Comparison of ENCODE assay signal across 13 cellular contexts in the genomic region with DNA sequence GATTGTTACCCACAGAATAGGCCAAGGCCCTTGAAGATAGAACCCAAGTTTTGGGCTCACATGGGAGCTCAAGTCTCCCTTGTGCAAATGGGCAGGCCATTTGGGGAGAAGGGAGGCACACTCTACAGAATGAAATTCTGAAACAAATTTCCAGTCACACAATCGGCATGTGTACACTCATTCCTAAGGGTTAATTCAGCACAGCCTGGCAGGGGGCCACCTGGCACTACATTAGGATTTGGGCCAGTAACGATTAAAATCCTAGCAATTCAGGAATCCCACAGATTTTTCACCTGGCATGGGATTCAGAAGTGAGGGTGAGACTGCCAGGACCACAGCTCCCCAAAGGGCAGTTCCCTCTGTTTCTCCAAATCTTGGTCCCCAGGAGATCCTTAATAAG. TPM values are rescaled to one million over a fixed set of nuclear protein-coding genes. Genes with fewer than 3 reads are reported as not detected.
DNase-seq lines count a peak whose midpoint lies in the region; ATAC-seq and TF ChIP-seq lines count a peak whose summit lies in the region.
"Had no signal": no experiment of that assay in that cellular context is flagged by ENCODE, and none has a peak within 500 bp of the region (broad histone marks: within the 10 kb centered on the region; RNA-seq: fewer than 3 reads in every experiment).

No MANE protein-coding gene starts in this region.

- no peak overlapping the region for H3K4me3 Mint-ChIP-seq in activated T-helper 17 cell treated with anti-CD3 and anti-CD28 coated beads, Interleukin-2, amount 50 U/mL, for 72 hours

- H3K4me1 ChIP-seq in foreskin keratinocyte: peaks cover 12% of the 10 kb centered on the region

- DNase-seq in AG04450 (ENCODE audit: low read depth, low spot score) (no peak), EL (peak; percentile 90), foreskin keratinocyte (peak; percentile 53 to 54)
- no peak for DNase-seq in stimulated activated CD4-positive, alpha-beta T cell treated with anti-CD3 and anti-CD28 coated beads, Interleukin-4, amount 100 ng/mL, for 24 hours
- DNase-seq: glutamatergic neuron, NCI-H1092 treated with DMSO at 0.1 percent for 48 hours had no signal

- no peaks in the 10 kb centered on the region for H3K9me3 Mint-ChIP-seq in activated T-helper 17 cell treated with anti-CD3 and anti-CD28 coated beads, Interleukin-2, amount 50 U/mL, for 72 hours

- POLR2A ChIA-PET in AG04450 (lab: Yijun Ruan, JAX): interaction anchor here (0.6 kb wide), 1 partner anchor 84 kb away, joined by 3 read pairs; no protein-coding TSS in a partner anchor

- H3K27ac Mint-ChIP-seq in activated T-helper 17 cell treated with anti-CD3 and anti-CD28 coated beads, Interleukin-2, amount 50 U/mL, for 72 hours: peak overlapping the region; percentile 27
- H3K27ac Mint-ChIP-seq: progenitor cell of endocrine pancreas had no signal

- H3K27me3 ChIP-seq in AG04450 (ENCODE audit: control insufficient read depth, insufficient read depth, low read length): no peaks in the 10 kb centered on the region
- H3K27me3 ChIP-seq in foreskin keratinocyte: no peaks in the 10 kb centered on the region

- peaks cover 28% of the 10 kb centered on the region for H3K4me1 Mint-ChIP-seq in activated T-helper 17 cell treated with anti-CD3 and anti-CD28 coated beads, Interleukin-2, amount 50 U/mL, for 72 hours

- peaks cover 86% of the 10 kb centered on the region for H3K36me3 Mint-ChIP-seq in activated T-helper 17 cell treated with anti-CD3 and anti-CD28 coated beads, Interleukin-2, amount 50 U/mL, for 72 hours (ENCODE audit: low read depth)

- H3K27ac ChIP-seq in AG04450 (ENCODE audit: low read depth, low read length) (peak overlapping the region; percentile 31), foreskin keratinocyte (no peak overlapping the region)

- CTCF ChIA-PET in AG04450 (lab: Charles Lee): interaction anchor here (1.2 to 2.2 kb wide), 2 partner anchors 73 to 101 kb away, joined by 4 to 5 read pairs; no protein-coding TSS in a partner anchor

- no peaks in the 10 kb centered on the region for H3K9me3 ChIP-seq in AG04450 (ENCODE audit: control insufficient read depth, insufficient read depth, low read length)

- H3K27me3 Mint-ChIP-seq in activated T-helper 17 cell treated with anti-CD3 and anti-CD28 coated beads, Interleukin-2, amount 50 U/mL, for 72 hours: no peaks in the 10 kb centered on the region

- no peak overlapping the region for H3K4me3 ChIP-seq in AG04450 (ENCODE audit: low read depth, low read length)
- H3K4me3 ChIP-seq: lung had no signal

- no peak for ATAC-seq in activated T-helper 17 cell treated with anti-CD3 and anti-CD28 coated beads, Interleukin-2, amount 50 U/mL, for 72 hours (replicated peaks)
- ATAC-seq in foreskin keratinocyte (peak; percentile 47), HG03520 (IDR thresholded peaks at IDR 0.05; ENCODE audit: unreplicated experiment) (no peak), GM18868 (IDR thresholded peaks at IDR 0.05; ENCODE audit: unreplicated experiment) (no peak), GM21390 (IDR thresholded peaks at IDR 0.05; ENCODE audit: unreplicated experiment) (no peak)

- TF ChIP-seq CTCF in AG04450 (IDR thresholded peaks at IDR 0.05; ENCODE audit: low read depth, low read length) (no peak), foreskin keratinocyte (conservative IDR thresholded peaks at IDR 0.05) (no peak)

RNA-seq across cellular contexts. Expression of a gene that starts 46.4 kb away (rescaled TPM):
- polyA plus RNA-seq in AG04450 (2011; rRNA removed) (not detected in 2 replicates), foreskin keratinocyte (not detected in 2 replicates)
- 0.22 TPM in 1 of 2 replicates, not detected in the other for polyA minus RNA-seq in AG04450 (2011; rRNA and poly(A)+ RNA removed)
- total RNA-seq in activated T-helper 17 cell treated with anti-CD3 and anti-CD28 coated beads, Interleukin-2, amount 50 U/mL, for 72 hours: not detected
- not detected in 2 replicates for total RNA-seq in foreskin keratinocyte
- total RNA-seq: cerebellum, progenitor cell of endocrine pancreas had no signal
- polyA plus RNA-seq: lung had no signal

Comparison
In these comparisons a context has a peak if more than half of its experiments do, and no peak if none do; other contexts are left out.
1. DNase-seq: peak in EL (single experiment) and foreskin keratinocyte (2 of 2); none in AG04450 (single experiment) and stimulated activated CD4-positive, alpha-beta T cell treated with anti-CD3 and anti-CD28 coated beads, Interleukin-4, amount 100 ng/mL, for 24 hours (single experiment).